ENCODE assay signal across 31 cellular contexts in genomic region chr12:27589419-27589818, GRCh38.
"Had no signal": no experiment of that assay in that cellular context is flagged by ENCODE, and none has a peak within 500 bp of the region (broad histone marks: within the 10 kb centered on the region; RNA-seq: fewer than 3 reads in every experiment).

No MANE protein-coding gene starts in this region.

- H3K27me3 Mint-ChIP-seq: activated B cell treated with CpG ODN at 0.5 μM for 24 hours; activated naive CD8-positive, alpha-beta T cell; naive thymus-derived CD8-positive, alpha-beta T cell had no signal

- H3K4me1 ChIP-seq: colonic mucosa, testis, uterus had no signal

- H3K9me3 ChIP-seq: colonic mucosa, gastrocnemius medialis, psoas muscle, right atrium auricular region, testis, transverse colon, uterus had no signal

- H3K27me3 ChIP-seq: colonic mucosa, gastrocnemius medialis, right atrium auricular region, testis, transverse colon, uterus had no signal

- H3K9ac ChIP-seq: parathyroid adenoma had no signal

- H3K27ac ChIP-seq: cardiac muscle cell, colonic mucosa, gastrocnemius medialis, parathyroid adenoma, psoas muscle, right atrium auricular region, testis, transverse colon, uterus had no signal

- H3K4me3 Mint-ChIP-seq: activated B cell treated with CpG ODN at 0.5 μM for 24 hours; memory B cell; neural crest cell; T-helper 2 cell treated with Interferon-gamma antibody and Interleukin-4, amounts not matched to agents 5 μg/mL and 100 μg/mL, for 36 hours had no signal

- DNase-seq: activated B cell treated with CpG ODN at 0.5 μM for 24 hours; activated CD4-positive, alpha-beta T cell treated with anti-CD3 and anti-CD28 coated beads, Interleukin-2, amount 50 U/mL, for 4 hours; activated effector memory CD4-positive, alpha-beta T cell treated with Interleukin-2 at 50 U/mL for 16 hours; activated naive CD4-positive, alpha-beta T cell treated with Interleukin-2 at 50 U/mL for 16 hours; activated T-cell treated with anti-CD3 and anti-CD28 coated beads for 4 hours; activated T-cell treated with anti-CD3 and anti-CD28 coated beads, Interleukin-2, amount 50 U/mL, for 72 hours; anterior cingulate cortex; cerebellar nuclear complex; colonic mucosa; effector CD8-positive, alpha-beta T cell; gastrocnemius medialis; glutamatergic neuron; kidney; left colon; naive thymus-derived CD8-positive, alpha-beta T cell; nucleus accumbens; psoas muscle; stimulated activated CD4-positive, alpha-beta T cell treated with anti-CD3 and anti-CD28 coated beads, Interleukin-15, amount 100 ng/mL, for 24 hours; stimulated activated CD4-positive, alpha-beta T cell treated with anti-CD3 and anti-CD28 coated beads, Interleukin-2, amount 100 ng/mL, for 24 hours; stimulated activated naive CD4-positive, alpha-beta T cell; T-helper 1 cell; testis; transverse colon; uterus had no signal

- H3K9me3 Mint-ChIP-seq: activated B cell treated with CpG ODN at 0.5 μM for 24 hours; activated T-cell treated with anti-CD3 and anti-CD28 coated beads, Interleukin-2, amount 50 U/mL, for 72 hours; memory B cell; naive thymus-derived CD8-positive, alpha-beta T cell; T-helper 2 cell treated with Interferon-gamma antibody and Interleukin-4, amounts not matched to agents 5 μg/mL and 100 μg/mL, for 36 hours had no signal

- FAIRE-seq: kidney had no signal

- H3K27ac Mint-ChIP-seq: activated B cell treated with CpG ODN at 0.5 μM for 24 hours; activated naive CD8-positive, alpha-beta T cell; activated T-cell treated with anti-CD3 and anti-CD28 coated beads, Interleukin-2, amount 50 U/mL, for 72 hours; memory B cell; naive thymus-derived CD8-positive, alpha-beta T cell; T-helper 2 cell treated with Interferon-gamma antibody and Interleukin-4, amounts not matched to agents 5 μg/mL and 100 μg/mL, for 36 hours had no signal

- H3K4me3 ChIP-seq: cardiac muscle cell, colonic mucosa, gastrocnemius medialis, psoas muscle, right atrium auricular region, testis, transverse colon, uterus had no signal

- ATAC-seq: activated T-cell treated with anti-CD3 and anti-CD28 coated beads, Interleukin-2, amount 50 U/mL, for 72 hours; gastrocnemius medialis; left colon; naive thymus-derived CD8-positive, alpha-beta T cell; psoas muscle had no signal

- H2AFZ ChIP-seq: parathyroid adenoma had no signal

- H3K36me3 Mint-ChIP-seq: naive thymus-derived CD8-positive, alpha-beta T cell had no signal

- H3K36me3 ChIP-seq: cardiac muscle cell, colonic mucosa, gastrocnemius medialis, right atrium auricular region, transverse colon, uterus had no signal
